ENCODE assay signal across 8 cellular contexts in the genomic region with DNA sequence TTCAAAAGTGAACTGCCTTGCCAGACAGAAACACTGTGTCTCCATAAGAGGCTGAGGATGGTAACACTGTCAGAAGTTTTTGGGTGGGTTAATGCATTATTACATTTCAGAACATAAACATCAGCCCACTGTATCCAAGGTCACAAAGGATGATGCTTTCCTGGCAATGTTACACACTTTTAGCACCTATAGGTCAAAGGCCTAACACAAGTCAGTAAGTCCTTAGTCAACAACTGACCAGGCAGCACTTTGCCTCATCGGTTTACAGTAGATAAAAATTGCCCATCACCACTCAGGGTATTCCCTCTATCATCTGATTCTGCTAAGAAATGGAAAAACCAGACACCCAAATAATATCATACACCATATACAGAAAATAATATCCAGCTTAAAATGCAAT.
"Had no signal": no experiment of that assay in that cellular context is flagged by ENCODE, and none has a peak within 500 bp of the region (broad histone marks: within the 10 kb centered on the region; RNA-seq: fewer than 3 reads in every experiment).

No MANE protein-coding gene starts in this region.

- DNase-seq: GDM1, GF-D8 had no signal

- H3K4me3 ChIP-seq: GM12878 had no signal

- FAIRE-seq: G401.6, GM12878, GM12891, GM12892, GM18507, GM19239 had no signal

- ATAC-seq: GM12878 had no signal
